ENCODE assay signal across 8 cellular contexts in the genomic region with DNA sequence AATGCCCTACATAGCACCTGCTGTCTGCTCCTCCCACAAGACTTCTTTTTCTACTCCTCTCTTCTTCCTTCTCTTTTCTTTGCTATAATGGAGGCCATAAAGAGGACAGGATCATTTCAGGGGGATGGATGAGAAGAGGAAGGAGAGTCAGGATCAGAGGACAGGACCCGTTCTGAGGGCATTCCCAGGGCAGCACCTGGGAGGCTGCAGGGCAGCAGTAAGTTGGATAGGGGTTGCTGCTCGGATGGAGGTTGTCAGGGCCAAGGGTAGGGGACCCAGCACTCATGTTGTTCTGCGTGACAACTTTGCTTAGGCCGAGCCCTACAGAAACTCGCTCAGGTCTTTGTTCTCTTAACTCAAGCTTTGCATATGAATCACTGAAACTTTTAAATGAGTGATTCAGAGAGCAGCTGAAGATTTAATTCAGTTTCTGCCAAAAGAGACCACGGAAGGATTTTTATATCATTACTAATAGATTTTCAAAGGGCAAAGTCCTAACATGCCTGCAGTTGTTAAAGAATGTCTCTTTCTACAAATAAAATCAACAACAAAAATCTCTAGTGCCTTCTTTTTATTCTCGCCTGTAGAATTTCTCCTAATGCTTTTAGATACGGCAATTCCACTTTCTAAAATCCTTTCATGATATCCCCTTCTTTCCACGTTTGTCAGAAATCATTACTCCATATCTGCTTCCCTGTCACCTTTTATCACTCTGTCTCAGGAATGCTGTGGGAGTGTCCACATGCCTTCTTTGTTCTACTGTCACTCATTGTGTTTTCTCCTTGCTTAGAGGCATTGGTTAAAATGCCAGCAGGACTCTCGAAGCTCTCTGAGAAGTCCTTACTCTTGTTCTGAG.
DNase-seq lines count a peak whose midpoint lies in the region; ATAC-seq lines count a peak whose summit lies in the region.

No MANE protein-coding gene starts in this region.

- no peak for DNase-seq in activated CD4-positive, CD25-positive, alpha-beta regulatory T cell (lab: John Stamatoyannopoulos, UW)
- peak; percentile 55 for DNase-seq in SW480 (ENCODE audit: low spot score)
- DNase-seq in iPS-NIHi11 (ENCODE audit: low spot score), result peak; percentile 46
- DNase-seq in NCI-H526 treated with DMSO at 0.1 percent for 48 hours (lab: John Stamatoyannopoulos, UW), result no peak
- no peak for DNase-seq in DMS79 treated with DMSO at 0.1 percent for 48 hours (lab: John Stamatoyannopoulos, UW)
- DNase-seq in NCI-H2227 treated with DMSO at 0.1 percent for 48 hours (lab: John Stamatoyannopoulos, UW), result no peak

- ATAC-seq in activated CD4-positive, CD25-positive, alpha-beta regulatory T cell treated with anti-CD3 and anti-CD28 coated beads, Interleukin-2, amount 50 U/mL, for 24 hours, result peak; percentile 96 to 98
- peak; percentile 76 for ATAC-seq in HG02840 (IDR thresholded peaks at IDR 0.05; ENCODE audit: low FRiP score, unreplicated experiment)

Comparison
In these comparisons a context has a peak if more than half of its experiments do, and no peak if none do; other contexts are left out.
1. DNase-seq: peak in SW480 (single experiment) and iPS-NIHi11 (single experiment); none in activated CD4-positive, CD25-positive, alpha-beta regulatory T cell (0 of 4), NCI-H526 treated with DMSO at 0.1 percent for 48 hours (single experiment), DMS79 treated with DMSO at 0.1 percent for 48 hours (single experiment) and NCI-H2227 treated with DMSO at 0.1 percent for 48 hours (single experiment).